In genomic region chr19:10960314-10961072, GRCh38 we compare ENCODE assay signal across 1 cellular context.
TF ChIP-seq lines count a peak whose summit lies in the region.

Gene SMARCA4, plus strand, starts transcription at chr19:10961030. Its CDS starts 23,122 bp downstream, at chr19:10984152.

TF ChIP-seq in HepG2, 621 proteins besides CTCF, POLR2A, EP300 and RAD21 (continued from another document and continues in another):
- TF ChIP-seq TERF1 (CRISPR knock-in tag; IDR thresholded peaks at IDR 0.05), result no peak
- no peak for TF ChIP-seq FOXK2 (IDR thresholded peaks at IDR 0.05)
- TF ChIP-seq HMGA1 (CRISPR knock-in tag; conservative IDR thresholded peaks at IDR 0.05), result no peak
- no peak for TF ChIP-seq ZKSCAN1 (IDR thresholded peaks at IDR 0.05; ENCODE audit: low read length)
- TF ChIP-seq DZIP1 (CRISPR knock-in tag; IDR thresholded peaks at IDR 0.05), result peak; percentile 65; the same call in 1 of the 2 replicates
- TF ChIP-seq NFKB2 (CRISPR knock-in tag; IDR thresholded peaks at IDR 0.05; ENCODE audit: borderline replicate concordance), result peak; percentile 86
- no peak for TF ChIP-seq ZNF367 (CRISPR knock-in tag; IDR thresholded peaks at IDR 0.05; ENCODE audit: borderline replicate concordance)
- TF ChIP-seq ZNF207 (IDR thresholded peaks at IDR 0.05; ENCODE audit: borderline replicate concordance), result no peak
- peak; percentile 71; the same call in 1 of the 2 replicates for TF ChIP-seq ZMAT3 (CRISPR knock-in tag; conservative IDR thresholded peaks at IDR 0.05)
- no peak for TF ChIP-seq RBAK (CRISPR knock-in tag; IDR thresholded peaks at IDR 0.05)
- peak; percentile 61 for TF ChIP-seq SAP130 (CRISPR knock-in tag; IDR thresholded peaks at IDR 0.05; ENCODE audit: low read depth)
- TF ChIP-seq NFIB (CRISPR knock-in tag; IDR thresholded peaks at IDR 0.05; ENCODE audit: borderline replicate concordance), result no peak
- TF ChIP-seq DMAP1 (CRISPR knock-in tag; IDR thresholded peaks at IDR 0.05), result peak; percentile 81; the same call in 1 of the 2 replicates
- peak; percentile 13; the same call in 1 of the 2 replicates for TF ChIP-seq KLF12 (CRISPR knock-in tag; IDR thresholded peaks at IDR 0.05; ENCODE audit: borderline replicate concordance)
- TF ChIP-seq ZNF510 (CRISPR knock-in tag; IDR thresholded peaks at IDR 0.05; ENCODE audit: low read depth), result 0 out of 2 replicates have a peak, but pooled peaks have one; percentile 71
- no peak for TF ChIP-seq ZNF83 (CRISPR knock-in tag; IDR thresholded peaks at IDR 0.05; ENCODE audit: borderline replicate concordance)
- TF ChIP-seq ZNF460 (CRISPR knock-in tag; IDR thresholded peaks at IDR 0.05; ENCODE audit: borderline replicate concordance), result no peak
- no peak for TF ChIP-seq ZNF800 (CRISPR knock-in tag; IDR thresholded peaks at IDR 0.05)
- TF ChIP-seq ATF3 (CRISPR knock-in tag; IDR thresholded peaks at IDR 0.05), result peak; percentile 8; the same call in 1 of the 2 replicates
- no peak for TF ChIP-seq TBP (CRISPR knock-in tag; IDR thresholded peaks at IDR 0.05)
- TF ChIP-seq PATZ1 (CRISPR knock-in tag; IDR thresholded peaks at IDR 0.05), result 0 out of 2 replicates have a peak, but pooled peaks have one; percentile 17
- no peak for TF ChIP-seq ZNF646 (CRISPR knock-in tag; IDR thresholded peaks at IDR 0.05)
- TF ChIP-seq PHB2 (IDR thresholded peaks at IDR 0.05; ENCODE audit: partially characterized antibody), result no peak
- TF ChIP-seq ZFP82 (CRISPR knock-in tag; IDR thresholded peaks at IDR 0.05; ENCODE audit: borderline replicate concordance), result no peak
- no peak for TF ChIP-seq KDM4B (CRISPR knock-in tag; IDR thresholded peaks at IDR 0.05)
- no peak for TF ChIP-seq ZNF577 (CRISPR knock-in tag; IDR thresholded peaks at IDR 0.05; ENCODE audit: borderline replicate concordance, low read depth)
- peak; percentile 94 for TF ChIP-seq ZNF687 (CRISPR knock-in tag; IDR thresholded peaks at IDR 0.05)
- peak; percentile 47 for TF ChIP-seq TARDBP (CRISPR knock-in tag; IDR thresholded peaks at IDR 0.05)
- no peak for TF ChIP-seq ZNF251 (CRISPR knock-in tag; IDR thresholded peaks at IDR 0.05)
- TF ChIP-seq BCLAF1 (IDR thresholded peaks at IDR 0.05), result no peak
- TF ChIP-seq MYNN (CRISPR knock-in tag; IDR thresholded peaks at IDR 0.05; ENCODE audit: low read depth), result no peak
